ENCODE assay signal across 8 cellular contexts in the genomic region with DNA sequence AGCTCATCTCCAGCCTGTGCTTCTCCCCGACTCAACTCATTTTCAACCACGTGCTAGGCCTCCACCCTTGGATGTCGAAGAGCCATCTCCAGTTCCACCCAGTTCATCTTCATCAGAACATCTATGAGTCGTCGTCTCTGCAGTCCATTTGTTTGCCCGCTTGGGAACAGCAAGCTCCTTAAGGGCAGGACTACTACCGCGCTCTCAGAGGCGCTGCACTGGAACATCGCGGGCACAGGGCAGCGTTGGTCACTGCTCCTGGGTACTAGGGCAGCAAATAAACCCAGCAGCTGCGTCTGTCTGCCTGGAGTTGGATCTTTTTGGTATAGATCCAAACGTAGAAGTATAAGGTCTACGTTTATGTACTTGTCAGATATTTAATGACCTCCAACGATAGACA. TPM values are rescaled to one million over a fixed set of nuclear protein-coding genes. Genes with fewer than 3 reads are reported as not detected.
DNase-seq lines count a peak whose midpoint lies in the region; ATAC-seq and TF ChIP-seq lines count a peak whose summit lies in the region.

No MANE protein-coding gene starts in this region.

- peaks cover 36% of the 10 kb centered on the region for H3K79me2 ChIP-seq in GM23338 (replicated peaks; ENCODE audit: insufficient read depth)

- no peak for TF ChIP-seq CTCF in GM23338 (conservative IDR thresholded peaks at IDR 0.05; ENCODE audit: low read depth in 2 of 2)
- TF ChIP-seq CTCF in endothelial cell (IDR thresholded peaks at IDR 0.05; ENCODE audit: unreplicated experiment) = no peak

- DNase-seq in GM23338 (ENCODE audit: low spot score) (peak; percentile 34), T-helper 17 cell (no peak), endothelial cell (ENCODE audit: low spot score) (no peak), naive B cell (no peak), NOMO-1 treated with dmso at 0.1 percent for 144 hours (lab: John Stamatoyannopoulos, UW; ENCODE audit: unreplicated experiment) (no peak), dedifferentiated amniotic fluid mesenchymal stem cell (ENCODE audit: extremely low spot score) (no peak)

- H3K9me2 ChIP-seq in GM23338 (ENCODE audit: insufficient read depth) = no peaks in the 10 kb centered on the region

- H3K27ac ChIP-seq in GM23338 (ENCODE audit: low read depth) = no peak overlapping the region

- H3K36me3 Mint-ChIP-seq in GM23338 (ENCODE audit: low read depth) (peaks cover 15% of the 10 kb centered on the region), T-helper 17 cell (ENCODE audit: low read depth) (peaks cover 5% of the 10 kb centered on the region), endothelial cell (ENCODE audit: low read depth, unreplicated experiment) (peaks cover 8% of the 10 kb centered on the region), naive B cell (peaks cover 6 to 14% of the 10 kb centered on the region in 2 donors)

- H3K9me3 Mint-ChIP-seq in GM23338 = peaks cover 24% of the 10 kb centered on the region
- H3K9me3 Mint-ChIP-seq in endothelial cell (ENCODE audit: unreplicated experiment) = no peaks in the 10 kb centered on the region
- peaks cover 0 to 9% (median 0%) of the 10 kb centered on the region in 7 donors for H3K9me3 Mint-ChIP-seq in naive B cell

- H3K4me3 Mint-ChIP-seq in GM23338 (peak overlapping the region; percentile 76), T-helper 17 cell (peak overlapping the region; percentile 63), endothelial cell (ENCODE audit: unreplicated experiment) (peak overlapping the region; percentile 27), naive B cell (peak overlapping the region; percentile 76 to 98 (median 88))

- peak overlapping the region; percentile 73 for H3K4me3 ChIP-seq in GM23338

- no peaks in the 10 kb centered on the region for H3K36me3 ChIP-seq in GM23338 (ENCODE audit: insufficient read depth)

- H3K27ac Mint-ChIP-seq in GM23338 (no peak overlapping the region; the same call in 1 of the 2 replicates), T-helper 17 cell (peak overlapping the region; percentile 79), endothelial cell (ENCODE audit: unreplicated experiment) (no peak overlapping the region), naive B cell (peak overlapping the region; percentile 95 to 100 (median 97))

- no peaks in the 10 kb centered on the region for H3F3A ChIP-seq in GM23338 (replicated peaks; ENCODE audit: low read depth)

- ATAC-seq in GM23338 (peak; percentile 63), T-helper 17 cell (no peak), naive B cell (ENCODE audit: low read depth in 2 of 2) (no peak), GM21786 (IDR thresholded peaks at IDR 0.05; ENCODE audit: unreplicated experiment) (no peak), GM18873 (IDR thresholded peaks at IDR 0.05; ENCODE audit: low FRiP score, unreplicated experiment) (no peak)

- peaks cover 18% of the 10 kb centered on the region; the same call in 1 of the 2 replicates for H4K20me1 ChIP-seq in GM23338 (replicated peaks; ENCODE audit: insufficient read depth)

- H3K9me3 ChIP-seq in T-helper 17 cell (ENCODE audit: control insufficient read depth, low read length, poor library complexity, severe bottlenecking) = no peaks in the 10 kb centered on the region

- peaks cover 32% of the 10 kb centered on the region for H3K27me3 ChIP-seq in GM23338 (ENCODE audit: insufficient read depth)

- H3K4me1 ChIP-seq in GM23338 (ENCODE audit: insufficient read depth) = no peaks in the 10 kb centered on the region; the same call in 1 of the 2 replicates

- H3K27me3 Mint-ChIP-seq in GM23338 (ENCODE audit: insufficient read depth, low read depth, poor library complexity) (peaks cover 20% of the 10 kb centered on the region), T-helper 17 cell (peaks cover 8% of the 10 kb centered on the region), endothelial cell (ENCODE audit: unreplicated experiment) (peaks cover 11% of the 10 kb centered on the region), naive B cell (no peaks in the 10 kb centered on the region)

- peak overlapping the region; percentile 78 for H3K4me2 ChIP-seq in GM23338

- H2AFZ ChIP-seq in GM23338 = peak overlapping the region; percentile 100

- peaks cover 18% of the 10 kb centered on the region; the same call in 2 of the 3 replicates for H3K4me1 Mint-ChIP-seq in GM23338
- peaks cover 28% of the 10 kb centered on the region for H3K4me1 Mint-ChIP-seq in T-helper 17 cell
- peaks cover 6% of the 10 kb centered on the region for H3K4me1 Mint-ChIP-seq in endothelial cell (ENCODE audit: unreplicated experiment)
- H3K4me1 Mint-ChIP-seq in naive B cell = peaks cover 26 to 47% (median 36%) of the 10 kb centered on the region in 3 donors

TF ChIP-seq in GM23338, 12 proteins besides CTCF, POLR2A, EP300 and RAD21:
- no peak for TF ChIP-seq ZNF462 (CRISPR knock-in tag; IDR thresholded peaks at IDR 0.05)
- no peak for TF ChIP-seq EZH2 (IDR thresholded peaks at IDR 0.05; ENCODE audit: low read depth, unreplicated experiment)
- TF ChIP-seq POLR2AphosphoS5 (IDR thresholded peaks at IDR 0.05; ENCODE audit: low read depth) = no peak

RNA-seq across cellular contexts. Expression of gene PRDM2, which starts 0.5 kb away (rescaled TPM):
- 11.6 and 19.5 TPM in 2 replicates for total RNA-seq in GM23338 (2014; rRNA removed; shearing (Covaris generic))
- polyA plus RNA-seq in GM23338 (2016; fragmentation: Nextera tagmentation; extraction: Ambion mirVana) (28.3 and 28.6 TPM in 2 replicates), naive B cell (ENCODE audit: low read depth in 6 of 6) (10 to 100 TPM; 18.4 to 49.1 (median 35.3) TPM)
- total RNA-seq in T-helper 17 cell (100 to 1,000 TPM; 173 to 181 TPM), endothelial cell (ENCODE audit: unreplicated experiment) (49.7 TPM)

Comparison
In these comparisons a context has a peak if more than half of its experiments do, and no peak if none do; other contexts are left out.
1. H3K27ac Mint-ChIP-seq: peak in T-helper 17 cell (single experiment) and naive B cell (6 of 6); none in GM23338 (single experiment) and endothelial cell (single experiment).
2. H3K4me3 Mint-ChIP-seq: peak in every context shown above with its lines; median percentile 88 in naive B cell; 76 in GM23338; 63 in T-helper 17 cell; 27 in endothelial cell.